ENCODE assay signal across 13 cellular contexts in genomic region chr1:214640431-214641213, GRCh38.
"Had no signal": no experiment of that assay in that cellular context is flagged by ENCODE, and none has a peak within 500 bp of the region (broad histone marks: within the 10 kb centered on the region; RNA-seq: fewer than 3 reads in every experiment).

No MANE protein-coding gene starts in this region.

- H3K36me3 ChIP-seq: ascending aorta, pancreas, sigmoid colon, thyroid gland, uterus had no signal

- H3K9me3 Mint-ChIP-seq: activated T-cell treated with anti-CD3 and anti-CD28 coated beads, Interleukin-2, amount 50 U/mL, for 72 hours had no signal

- ATAC-seq: pancreas had no signal

- DNase-seq: activated CD4-positive, alpha-beta T cell treated with anti-CD3 and anti-CD28 coated beads, Interleukin-2, amount 50 U/mL, for 4 hours; activated T-cell treated with anti-CD3 and anti-CD28 coated beads, Interleukin-2, amount 50 U/mL, for 72 hours; dermis blood vessel endothelial cell; erythroblast; islet precursor cell; pancreas; sigmoid colon; stimulated activated CD4-positive, alpha-beta T cell treated with anti-CD3 and anti-CD28 coated beads, Interleukin-2, amount 100 ng/mL, for 24 hours; SW 1271; T-helper 9 cell; thyroid gland; uterus had no signal

- H3K4me3 Mint-ChIP-seq: activated T-cell treated with anti-CD3 and anti-CD28 coated beads, Interleukin-2, amount 50 U/mL, for 72 hours had no signal

- H3K27ac ChIP-seq: ascending aorta, pancreas, sigmoid colon, thyroid gland, uterus had no signal

- H3K4me1 ChIP-seq: ascending aorta, pancreas, sigmoid colon, thyroid gland, uterus had no signal

- H3K9me3 ChIP-seq: ascending aorta, pancreas, sigmoid colon, thyroid gland, uterus had no signal

- H3K27ac Mint-ChIP-seq: activated T-cell treated with anti-CD3 and anti-CD28 coated beads, Interleukin-2, amount 50 U/mL, for 72 hours had no signal

- H3K27me3 ChIP-seq: ascending aorta, pancreas, sigmoid colon, thyroid gland, uterus had no signal

- H3K4me3 ChIP-seq: ascending aorta, pancreas, sigmoid colon, thyroid gland, uterus had no signal
